ENCODE assay signal across 28 cellular contexts in genomic region chr2:190720691-190721090, GRCh38.
"Had no signal": no experiment of that assay in that cellular context is flagged by ENCODE, and none has a peak within 500 bp of the region (broad histone marks: within the 10 kb centered on the region; RNA-seq: fewer than 3 reads in every experiment).

No MANE protein-coding gene starts in this region.

- H3K4me3 ChIP-seq: coronary artery, dorsolateral prefrontal cortex, left ventricle myocardium inferior, lung, neural progenitor cell, psoas muscle, sigmoid colon, stomach, thyroid gland, upper lobe of left lung, vagina had no signal

- H3K4me1 ChIP-seq: parathyroid adenoma, psoas muscle, vagina had no signal

- H3K36me3 ChIP-seq: brain microvascular endothelial cell, left ventricle myocardium inferior, neural progenitor cell, sigmoid colon, stomach, thyroid gland, upper lobe of left lung, vagina had no signal

- H3K36me3 Mint-ChIP-seq: activated naive CD4-positive, alpha-beta T cell treated with anti-CD3 and anti-CD28 coated beads, Interleukin-2, amount 50 U/mL, for 24 hours; natural killer cell; neural progenitor cell; stimulated activated naive B cell treated with anti-CD40 and anti-IgM and Interleukin-4, amounts not matched to agents 10 μg/mL and 1 μg/mL and 100 μg/mL, for 72 hours had no signal

- H3K27ac Mint-ChIP-seq: natural killer cell, neural progenitor cell had no signal

- H3K9me3 ChIP-seq: left ventricle myocardium inferior, psoas muscle, sigmoid colon, stomach, thyroid gland, upper lobe of left lung, vagina had no signal

- H3K27me3 ChIP-seq: brain microvascular endothelial cell, dorsolateral prefrontal cortex, neural progenitor cell, sigmoid colon, stomach, thyroid gland, upper lobe of left lung, vagina had no signal

- H3K27ac ChIP-seq: brain microvascular endothelial cell, coronary artery, dorsolateral prefrontal cortex, left ventricle myocardium inferior, neural progenitor cell, parathyroid adenoma, psoas muscle, sigmoid colon, stomach, thyroid gland, upper lobe of left lung, vagina had no signal

- DNase-seq: activated CD4-positive, alpha-beta T cell treated with anti-CD3 and anti-CD28 coated beads for 4 hours; activated CD4-positive, CD25-positive, alpha-beta regulatory T cell; activated CD8-positive, alpha-beta memory T cell treated with anti-CD3 and anti-CD28 coated beads for 24 hours; activated CD8-positive, alpha-beta memory T cell treated with anti-CD3 and anti-CD28 coated beads, Interleukin-2, amount 50 U/mL, for 4 hours; activated gamma-delta T cell treated with Interleukin-2 at 50 U/mL for 16 hours; brain microvascular endothelial cell; dorsolateral prefrontal cortex; effector memory CD4-positive, alpha-beta T cell; islet precursor cell; left ventricle myocardium inferior; mesendoderm; natural killer cell; occipital lobe; psoas muscle; sigmoid colon; stimulated activated CD4-positive, alpha-beta T cell treated with anti-CD3 and anti-CD28 coated beads, Interleukin-1b, Interleukin-23, amount 100 ng/mL, for 48 hours; stimulated activated CD4-positive, alpha-beta T cell treated with anti-CD3 and anti-CD28 coated beads, Interleukin-4, amount 100 ng/mL, for 4 hours; stimulated activated CD8-positive, alpha-beta memory T cell treated with anti-CD3 and anti-CD28 coated beads, Interleukin-4, amount 100 ng/mL, for 48 hours; stimulated activated naive B cell treated with anti-CD40 and anti-IgM and Interleukin-4, amounts not matched to agents 10 μg/mL and 1 μg/mL and 100 μg/mL, for 72 hours; stomach; thyroid gland; upper lobe of left lung had no signal

- H3K4me3 Mint-ChIP-seq: natural killer cell; neural progenitor cell; stimulated activated naive B cell treated with anti-CD40 and anti-IgM and Interleukin-4, amounts not matched to agents 10 μg/mL and 1 μg/mL and 100 μg/mL, for 72 hours had no signal

- H3K27me3 Mint-ChIP-seq: activated naive CD4-positive, alpha-beta T cell treated with anti-CD3 and anti-CD28 coated beads, Interleukin-2, amount 50 U/mL, for 24 hours had no signal

- H3K9me3 Mint-ChIP-seq: natural killer cell; neural progenitor cell; stimulated activated naive B cell treated with anti-CD40 and anti-IgM and Interleukin-4, amounts not matched to agents 10 μg/mL and 1 μg/mL and 100 μg/mL, for 72 hours had no signal

- H3K4me1 Mint-ChIP-seq: natural killer cell had no signal
